Comparison of ENCODE assay signal across 8 cellular contexts in genomic region chr14:21748869-21749303, GRCh38.
DNase-seq lines count a peak whose midpoint lies in the region; ATAC-seq lines count a peak whose summit lies in the region.

No MANE protein-coding gene starts in this region.

- no peak overlapping the region for H3K4me3 ChIP-seq in H7 (ENCODE audit: insufficient read depth, low read depth, low read length)

- no peaks in the 10 kb centered on the region; the same call in 1 of the 2 replicates for H3K27me3 ChIP-seq in H7 (ENCODE audit: control insufficient read depth, insufficient read depth, low read length)

- peak; percentile 44 for DNase-seq in DMS153 (lab: John Stamatoyannopoulos, UW)
- DNase-seq in H7: peak; percentile 26
- DNase-seq in NCI-H748 (lab: John Stamatoyannopoulos, UW; ENCODE audit: unreplicated experiment): peak; percentile 49
- DNase-seq in activated CD4-positive, alpha-beta T cell treated with anti-CD3 and anti-CD28 coated beads, Interleukin-2, amount 50 U/mL, for 48 hours: peak; percentile 53 to 61
- peak; percentile 20 for DNase-seq in non-pigmented ciliary epithelial cell (ENCODE audit: low read depth)
- DNase-seq in COR-L47 (lab: John Stamatoyannopoulos, UW): no peak

- peak; percentile 49 for ATAC-seq in esophagus mucosa
- no peak for ATAC-seq in HG03045 (IDR thresholded peaks at IDR 0.05; ENCODE audit: unreplicated experiment)

- no peaks in the 10 kb centered on the region for H3K36me3 ChIP-seq in H7 (replicated peaks; ENCODE audit: control insufficient read depth, insufficient read depth, low read length)
